1 cellular context compared by ENCODE assay signal in the genomic region with DNA sequence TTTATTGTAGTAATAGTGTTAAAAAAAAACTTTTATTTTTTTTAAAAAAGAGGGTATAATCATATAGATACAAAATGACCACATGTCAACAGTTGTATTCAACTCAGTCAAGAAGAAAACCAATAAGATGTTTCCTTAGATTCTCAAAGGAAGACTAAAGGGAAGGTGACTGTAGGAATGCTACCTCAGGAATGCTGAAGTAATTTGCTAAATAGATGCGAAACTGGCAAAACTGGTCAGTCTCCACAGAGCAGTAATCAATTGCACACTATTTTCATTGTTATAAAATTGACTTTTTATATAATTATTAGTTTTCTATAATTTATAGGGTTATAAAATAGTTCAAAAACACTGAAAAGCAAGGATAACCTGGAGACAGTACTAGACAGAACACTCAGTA.
TF ChIP-seq lines count a peak whose summit lies in the region.

No MANE protein-coding gene starts in this region.

TF ChIP-seq in GM23338, 12 proteins besides CTCF, POLR2A, EP300 and RAD21 (continued from another document):
- TF ChIP-seq, protein P1, sequence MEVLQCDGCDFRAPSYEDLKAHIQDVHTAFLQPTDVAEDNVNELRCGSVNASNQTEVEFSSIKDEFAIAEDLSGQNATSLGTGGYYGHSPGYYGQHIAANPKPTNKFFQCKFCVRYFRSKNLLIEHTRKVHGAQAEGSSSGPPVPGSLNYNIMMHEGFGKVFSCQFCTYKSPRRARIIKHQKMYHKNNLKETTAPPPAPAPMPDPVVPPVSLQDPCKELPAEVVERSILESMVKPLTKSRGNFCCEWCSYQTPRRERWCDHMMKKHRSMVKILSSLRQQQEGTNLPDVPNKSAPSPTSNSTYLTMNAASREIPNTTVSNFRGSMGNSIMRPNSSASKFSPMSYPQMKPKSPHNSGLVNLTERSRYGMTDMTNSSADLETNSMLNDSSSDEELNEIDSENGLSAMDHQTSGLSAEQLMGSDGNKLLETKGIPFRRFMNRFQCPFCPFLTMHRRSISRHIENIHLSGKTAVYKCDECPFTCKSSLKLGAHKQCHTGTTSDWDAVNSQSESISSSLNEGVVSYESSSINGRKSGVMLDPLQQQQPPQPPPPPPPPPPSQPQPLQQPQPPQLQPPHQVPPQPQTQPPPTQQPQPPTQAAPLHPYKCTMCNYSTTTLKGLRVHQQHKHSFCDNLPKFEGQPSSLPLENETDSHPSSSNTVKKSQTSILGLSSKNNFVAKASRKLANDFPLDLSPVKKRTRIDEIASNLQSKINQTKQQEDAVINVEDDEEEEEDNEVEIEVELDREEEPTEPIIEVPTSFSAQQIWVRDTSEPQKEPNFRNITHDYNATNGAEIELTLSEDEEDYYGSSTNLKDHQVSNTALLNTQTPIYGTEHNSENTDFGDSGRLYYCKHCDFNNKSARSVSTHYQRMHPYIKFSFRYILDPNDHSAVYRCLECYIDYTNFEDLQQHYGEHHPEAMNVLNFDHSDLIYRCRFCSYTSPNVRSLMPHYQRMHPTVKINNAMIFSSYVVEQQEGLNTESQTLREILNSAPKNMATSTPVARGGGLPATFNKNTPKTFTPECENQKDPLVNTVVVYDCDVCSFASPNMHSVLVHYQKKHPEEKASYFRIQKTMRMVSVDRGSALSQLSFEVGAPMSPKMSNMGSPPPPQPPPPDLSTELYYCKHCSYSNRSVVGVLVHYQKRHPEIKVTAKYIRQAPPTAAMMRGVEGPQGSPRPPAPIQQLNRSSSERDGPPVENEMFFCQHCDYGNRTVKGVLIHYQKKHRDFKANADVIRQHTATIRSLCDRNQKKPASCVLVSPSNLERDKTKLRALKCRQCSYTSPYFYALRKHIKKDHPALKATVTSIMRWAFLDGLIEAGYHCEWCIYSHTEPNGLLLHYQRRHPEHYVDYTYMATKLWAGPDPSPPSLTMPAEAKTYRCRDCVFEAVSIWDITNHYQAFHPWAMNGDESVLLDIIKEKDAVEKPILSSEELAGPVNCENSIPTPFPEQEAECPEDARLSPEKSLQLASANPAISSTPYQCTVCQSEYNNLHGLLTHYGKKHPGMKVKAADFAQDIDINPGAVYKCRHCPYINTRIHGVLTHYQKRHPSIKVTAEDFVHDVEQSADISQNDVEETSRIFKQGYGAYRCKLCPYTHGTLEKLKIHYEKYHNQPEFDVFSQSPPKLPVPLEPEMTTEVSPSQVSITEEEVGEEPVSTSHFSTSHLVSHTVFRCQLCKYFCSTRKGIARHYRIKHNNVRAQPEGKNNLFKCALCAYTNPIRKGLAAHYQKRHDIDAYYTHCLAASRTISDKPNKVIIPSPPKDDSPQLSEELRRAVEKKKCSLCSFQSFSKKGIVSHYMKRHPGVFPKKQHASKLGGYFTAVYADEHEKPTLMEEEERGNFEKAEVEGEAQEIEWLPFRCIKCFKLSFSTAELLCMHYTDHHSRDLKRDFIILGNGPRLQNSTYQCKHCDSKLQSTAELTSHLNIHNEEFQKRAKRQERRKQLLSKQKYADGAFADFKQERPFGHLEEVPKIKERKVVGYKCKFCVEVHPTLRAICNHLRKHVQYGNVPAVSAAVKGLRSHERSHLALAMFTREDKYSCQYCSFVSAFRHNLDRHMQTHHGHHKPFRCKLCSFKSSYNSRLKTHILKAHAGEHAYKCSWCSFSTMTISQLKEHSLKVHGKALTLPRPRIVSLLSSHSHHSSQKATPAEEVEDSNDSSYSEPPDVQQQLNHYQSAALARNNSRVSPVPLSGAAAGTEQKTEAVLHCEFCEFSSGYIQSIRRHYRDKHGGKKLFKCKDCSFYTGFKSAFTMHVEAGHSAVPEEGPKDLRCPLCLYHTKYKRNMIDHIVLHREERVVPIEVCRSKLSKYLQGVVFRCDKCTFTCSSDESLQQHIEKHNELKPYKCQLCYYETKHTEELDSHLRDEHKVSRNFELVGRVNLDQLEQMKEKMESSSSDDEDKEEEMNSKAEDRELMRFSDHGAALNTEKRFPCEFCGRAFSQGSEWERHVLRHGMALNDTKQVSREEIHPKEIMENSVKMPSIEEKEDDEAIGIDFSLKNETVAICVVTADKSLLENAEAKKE (CRISPR knock-in tag; IDR thresholded peaks at IDR 0.05), result no peak
- TF ChIP-seq, protein P2, sequence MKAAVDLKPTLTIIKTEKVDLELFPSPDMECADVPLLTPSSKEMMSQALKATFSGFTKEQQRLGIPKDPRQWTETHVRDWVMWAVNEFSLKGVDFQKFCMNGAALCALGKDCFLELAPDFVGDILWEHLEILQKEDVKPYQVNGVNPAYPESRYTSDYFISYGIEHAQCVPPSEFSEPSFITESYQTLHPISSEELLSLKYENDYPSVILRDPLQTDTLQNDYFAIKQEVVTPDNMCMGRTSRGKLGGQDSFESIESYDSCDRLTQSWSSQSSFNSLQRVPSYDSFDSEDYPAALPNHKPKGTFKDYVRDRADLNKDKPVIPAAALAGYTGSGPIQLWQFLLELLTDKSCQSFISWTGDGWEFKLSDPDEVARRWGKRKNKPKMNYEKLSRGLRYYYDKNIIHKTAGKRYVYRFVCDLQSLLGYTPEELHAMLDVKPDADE (IDR thresholded peaks at IDR 0.05), result no peak
- no peak for TF ChIP-seq NANOG (IDR thresholded peaks at IDR 0.05; ENCODE audit: borderline replicate concordance)
- TF ChIP-seq EZH2 (IDR thresholded peaks at IDR 0.05; ENCODE audit: low read depth, unreplicated experiment), result no peak
- TF ChIP-seq ZNF114 (CRISPR knock-in tag; IDR thresholded peaks at IDR 0.05), result no peak
- no peak for TF ChIP-seq CREB1 (CRISPR knock-in tag; IDR thresholded peaks at IDR 0.05; ENCODE audit: low read depth)
- no peak for TF ChIP-seq EZH2phosphoT487 (IDR thresholded peaks at IDR 0.05; ENCODE audit: unreplicated experiment)
- TF ChIP-seq POLR2AphosphoS5 (IDR thresholded peaks at IDR 0.05; ENCODE audit: low read depth), result no peak
- TF ChIP-seq ZNF331 (CRISPR knock-in tag; IDR thresholded peaks at IDR 0.05; ENCODE audit: low read depth), result no peak
- no peak for TF ChIP-seq STAT1 (IDR thresholded peaks at IDR 0.05; ENCODE audit: unreplicated experiment)
- TF ChIP-seq, protein P3, sequence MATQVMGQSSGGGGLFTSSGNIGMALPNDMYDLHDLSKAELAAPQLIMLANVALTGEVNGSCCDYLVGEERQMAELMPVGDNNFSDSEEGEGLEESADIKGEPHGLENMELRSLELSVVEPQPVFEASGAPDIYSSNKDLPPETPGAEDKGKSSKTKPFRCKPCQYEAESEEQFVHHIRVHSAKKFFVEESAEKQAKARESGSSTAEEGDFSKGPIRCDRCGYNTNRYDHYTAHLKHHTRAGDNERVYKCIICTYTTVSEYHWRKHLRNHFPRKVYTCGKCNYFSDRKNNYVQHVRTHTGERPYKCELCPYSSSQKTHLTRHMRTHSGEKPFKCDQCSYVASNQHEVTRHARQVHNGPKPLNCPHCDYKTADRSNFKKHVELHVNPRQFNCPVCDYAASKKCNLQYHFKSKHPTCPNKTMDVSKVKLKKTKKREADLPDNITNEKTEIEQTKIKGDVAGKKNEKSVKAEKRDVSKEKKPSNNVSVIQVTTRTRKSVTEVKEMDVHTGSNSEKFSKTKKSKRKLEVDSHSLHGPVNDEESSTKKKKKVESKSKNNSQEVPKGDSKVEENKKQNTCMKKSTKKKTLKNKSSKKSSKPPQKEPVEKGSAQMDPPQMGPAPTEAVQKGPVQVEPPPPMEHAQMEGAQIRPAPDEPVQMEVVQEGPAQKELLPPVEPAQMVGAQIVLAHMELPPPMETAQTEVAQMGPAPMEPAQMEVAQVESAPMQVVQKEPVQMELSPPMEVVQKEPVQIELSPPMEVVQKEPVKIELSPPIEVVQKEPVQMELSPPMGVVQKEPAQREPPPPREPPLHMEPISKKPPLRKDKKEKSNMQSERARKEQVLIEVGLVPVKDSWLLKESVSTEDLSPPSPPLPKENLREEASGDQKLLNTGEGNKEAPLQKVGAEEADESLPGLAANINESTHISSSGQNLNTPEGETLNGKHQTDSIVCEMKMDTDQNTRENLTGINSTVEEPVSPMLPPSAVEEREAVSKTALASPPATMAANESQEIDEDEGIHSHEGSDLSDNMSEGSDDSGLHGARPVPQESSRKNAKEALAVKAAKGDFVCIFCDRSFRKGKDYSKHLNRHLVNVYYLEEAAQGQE (IDR thresholded peaks at IDR 0.05; ENCODE audit: unreplicated experiment), result no peak
TF ChIP-seq in GM23338: peak in this region for 0.
